18 cellular contexts compared by ENCODE assay signal in genomic region chr5:148984333-148984732, GRCh38.
DNase-seq lines count a peak whose midpoint lies in the region; ATAC-seq, FAIRE-seq and TF ChIP-seq lines count a peak whose summit lies in the region.
"Had no signal": no experiment of that assay in that cellular context is flagged by ENCODE, and none has a peak within 500 bp of the region (broad histone marks: within the 10 kb centered on the region; RNA-seq: fewer than 3 reads in every experiment).

No MANE protein-coding gene starts in this region.

- peak; percentile 97 for FAIRE-seq in RCC 7860 (lab: Jason Lieb, UNC)

- H3K56ac ChIP-seq in H9 (ENCODE audit: insufficient read length, low read depth, low read length) (no peak overlapping the region), mesendoderm (ENCODE audit: low read length) (no peak overlapping the region)

- peak overlapping the region; percentile 15 for H2BK12ac ChIP-seq in H9 (ENCODE audit: insufficient read length, low read depth, low read length)

- H2AFZ ChIP-seq in H9 (ENCODE audit: low read length), result no peak overlapping the region
- H2AFZ ChIP-seq: neural progenitor cell had no signal

- H2BK120ac ChIP-seq in H9 (ENCODE audit: low read depth, low read length, poor library complexity, severe bottlenecking) (no peak overlapping the region), mesendoderm (ENCODE audit: low read depth, low read length) (no peak overlapping the region)

- no peak overlapping the region for H2BK20ac ChIP-seq in H9 (ENCODE audit: low read depth, low read length, poor library complexity, severe bottlenecking)

- no peak overlapping the region for H3K4ac ChIP-seq in H9 (ENCODE audit: low read depth, low read length)
- H3K4ac ChIP-seq in mesendoderm (ENCODE audit: low read depth, low read length), result no peak overlapping the region

- H3K23ac ChIP-seq in H9 (ENCODE audit: insufficient read length, low read depth, low read length) (no peak overlapping the region), mesendoderm (ENCODE audit: low read length) (no peak overlapping the region)

- H3K27ac ChIP-seq in H9 (ENCODE audit: insufficient read length, low read depth, low read length) (peak overlapping the region; percentile 53), mesendoderm (ENCODE audit: low read depth, low read length) (peak overlapping the region; percentile 60), psoas muscle (no peak overlapping the region)
- H3K27ac ChIP-seq: neural progenitor cell, sigmoid colon, vagina had no signal

- H2BK5ac ChIP-seq in H9 (ENCODE audit: insufficient read length, low read length), result no peak overlapping the region
- H2BK5ac ChIP-seq in mesendoderm (ENCODE audit: low read length), result peak overlapping the region; percentile 29

- no peak overlapping the region for H4K91ac ChIP-seq in H9 (ENCODE audit: insufficient read length, low read depth, low read length)

- no CpG with 5 or more reads among the region's 1 CpG for WGBS in H9 (ENCODE audit: extremely low coverage, insufficient read length, low lambda C conversion rate)
- no CpG with 5 or more reads among the region's 1 CpG for WGBS in mesendoderm (ENCODE audit: extremely low coverage, insufficient coverage, low lambda C conversion rate)
- 52 to 86% (median 74%) methylated on average over 1 of the region's 1 CpG for WGBS in psoas muscle, 3 donors

- H3K9ac ChIP-seq in H9 (ENCODE audit: extremely low read depth, insufficient read length, low read length) (no peak overlapping the region), mesendoderm (ENCODE audit: low read length) (no peak overlapping the region)
- H3K9ac ChIP-seq: neural progenitor cell had no signal

- H2BK15ac ChIP-seq in H9 (ENCODE audit: low read depth, low read length) (no peak overlapping the region), mesendoderm (replicated peaks; ENCODE audit: low read depth) (no peak overlapping the region)

- H3K27me3 Mint-ChIP-seq in H9 (ENCODE audit: low read depth), result no peaks in the 10 kb centered on the region

- H4K5ac ChIP-seq in H9 (ENCODE audit: insufficient read length, low read depth, low read length) (no peak overlapping the region), mesendoderm (ENCODE audit: low read length) (no peak overlapping the region)

- H3K36me3 ChIP-seq in mesendoderm (ENCODE audit: control insufficient read depth, insufficient read depth, low read length), result no peaks in the 10 kb centered on the region
- no peaks in the 10 kb centered on the region for H3K36me3 ChIP-seq in psoas muscle (ENCODE audit: insufficient read depth in 1 of 2, low read depth in 1 of 2)
- H3K36me3 ChIP-seq: neural progenitor cell, sigmoid colon, vagina had no signal

- H3K9me3 ChIP-seq in H9 (ENCODE audit: control insufficient read depth, low read depth, low read length), result no peaks in the 10 kb centered on the region
- H3K9me3 ChIP-seq in psoas muscle, result no peaks in the 10 kb centered on the region
- H3K9me3 ChIP-seq: sigmoid colon, vagina had no signal

- H3K27me3 ChIP-seq in H9 (ENCODE audit: insufficient read depth, low read length) (no peaks in the 10 kb centered on the region), mesendoderm (ENCODE audit: insufficient read depth, low read length, poor library complexity) (no peaks in the 10 kb centered on the region), psoas muscle (ENCODE audit: insufficient read depth in 3 of 3, low read length in 2 of 3) (no peaks in the 10 kb centered on the region)
- H3K27me3 ChIP-seq: neural progenitor cell, sigmoid colon, vagina had no signal

- no peaks in the 10 kb centered on the region for H3K9me3 Mint-ChIP-seq in H9
- no peaks in the 10 kb centered on the region for H3K9me3 Mint-ChIP-seq in activated naive CD4-positive, alpha-beta T cell treated with anti-CD3 and anti-CD28 coated beads, Interleukin-2, amount 50 U/mL, for 72 hours

- DNase-seq in H9 (peak; percentile 42), RCC 7860 (ENCODE audit: low spot score) (peak; percentile 92), epithelial cell of esophagus (ENCODE audit: low read depth) (peak; percentile 97), mesendoderm (peak; percentile 97), NCI-H446 (lab: John Stamatoyannopoulos, UW) (no peak), psoas muscle (no peak)
- DNase-seq in activated naive CD4-positive, alpha-beta T cell treated with anti-CD3 and anti-CD28 coated beads, Interleukin-2, amount 50 U/mL, for 72 hours (ENCODE audit: low spot score in 2 of 2), result no peak
- DNase-seq: activated naive CD4-positive, alpha-beta T cell treated with anti-CD3 and anti-CD28 coated beads for 36 hours; C1 segment of cervical spinal cord; hippocampal formation; NCI-H2029; NCI-H82; SHP77; sigmoid colon; stimulated activated naive CD8-positive, alpha-beta T cell treated with anti-CD3 and anti-CD28 coated beads, Interleukin-15, Interleukin-2, amounts not matched to agents 100 U/mL and 50 U/mL, for 24 hours had no signal

- H3K4me3 Mint-ChIP-seq in H9, result no peak overlapping the region
- H3K4me3 Mint-ChIP-seq: activated naive CD4-positive, alpha-beta T cell treated with anti-CD3 and anti-CD28 coated beads for 36 hours; neural progenitor cell had no signal

- H3K4me1 ChIP-seq in H9 (ENCODE audit: insufficient read depth, low read length) (peaks cover 10% of the 10 kb centered on the region), mesendoderm (ENCODE audit: control insufficient read depth, low read depth, low read length) (peaks cover 2% of the 10 kb centered on the region), psoas muscle (peaks cover 14% of the 10 kb centered on the region)
- H3K4me1 ChIP-seq: neural progenitor cell had no signal

- H3K4me1 Mint-ChIP-seq in H9, result peaks cover 20 to 22% of the 10 kb centered on the region in 2 experiments
- H3K4me1 Mint-ChIP-seq: neural progenitor cell had no signal

- H3K4me3 ChIP-seq in epithelial cell of esophagus (ENCODE audit: low read length) (no peak overlapping the region), mesendoderm (ENCODE audit: low read length) (no peak overlapping the region), psoas muscle (no peak overlapping the region)
- H3K4me3 ChIP-seq: neural progenitor cell, sigmoid colon, vagina had no signal

- H3K36me3 Mint-ChIP-seq in H9 (ENCODE audit: insufficient read depth in 1 of 3, low read depth in 3 of 3), result no peaks in the 10 kb centered on the region
- H3K36me3 Mint-ChIP-seq in activated naive CD4-positive, alpha-beta T cell treated with anti-CD3 and anti-CD28 coated beads, Interleukin-2, amount 50 U/mL, for 72 hours, result no peaks in the 10 kb centered on the region
- H3K36me3 Mint-ChIP-seq: neural progenitor cell had no signal

- no peaks in the 10 kb centered on the region for H3K79me2 ChIP-seq in H9 (ENCODE audit: insufficient read depth, low read length)
- no peaks in the 10 kb centered on the region for H3K79me2 ChIP-seq in mesendoderm (ENCODE audit: control insufficient read depth, insufficient read depth, low read length)

- intact Hi-C loops in psoas muscle (cut with DNase I), result loop anchor here in 1 of 2 donors (10.0 kb wide), 1 partner anchor 240 kb away; no protein-coding TSS in a partner anchor

- no peak for TF ChIP-seq CTCF in H9 (conservative IDR thresholded peaks at IDR 0.05)
- TF ChIP-seq CTCF in epithelial cell of esophagus (IDR thresholded peaks at IDR 0.05; ENCODE audit: insufficient read depth, low read depth, low read length, missing control alignments), result no peak
- no peak for TF ChIP-seq CTCF in psoas muscle (IDR thresholded peaks at IDR 0.05)

- no peaks in the 10 kb centered on the region for H3K23me2 ChIP-seq in H9 (ENCODE audit: insufficient read length, low read depth, low read length, poor library complexity, severe bottlenecking)

- no peak overlapping the region for H3K18ac ChIP-seq in H9 (ENCODE audit: insufficient read length, low read depth, low read length)
- no peak overlapping the region for H3K18ac ChIP-seq in mesendoderm (ENCODE audit: low read length)

- no peaks in the 10 kb centered on the region for H4K20me1 ChIP-seq in H9 (ENCODE audit: control insufficient read depth, insufficient read depth, insufficient read length)

- H4K8ac ChIP-seq in H9 (replicated peaks; ENCODE audit: insufficient read length, low read depth, low read length) (no peak overlapping the region), mesendoderm (ENCODE audit: low read depth, low read length) (no peak overlapping the region)

- no peak overlapping the region for H3K27ac Mint-ChIP-seq in H9
- H3K27ac Mint-ChIP-seq in activated naive CD4-positive, alpha-beta T cell treated with anti-CD3 and anti-CD28 coated beads, Interleukin-2, amount 50 U/mL, for 72 hours, result no peak overlapping the region
- H3K27ac Mint-ChIP-seq: activated naive CD4-positive, alpha-beta T cell treated with anti-CD3 and anti-CD28 coated beads for 36 hours; neural progenitor cell had no signal

- ATAC-seq in HG02938 (IDR thresholded peaks at IDR 0.05; ENCODE audit: unreplicated experiment) (no peak), psoas muscle (no peak)
- ATAC-seq in activated naive CD4-positive, alpha-beta T cell treated with anti-CD3 and anti-CD28 coated beads, Interleukin-2, amount 50 U/mL, for 72 hours, result no peak
- ATAC-seq: stimulated activated naive CD8-positive, alpha-beta T cell treated with anti-CD3 and anti-CD28 coated beads, Interleukin-15, Interleukin-2, amounts not matched to agents 100 U/mL and 50 U/mL, for 24 hours had no signal

- H3K14ac ChIP-seq in H9 (ENCODE audit: insufficient read depth, low read length), result no peak overlapping the region

- no peak overlapping the region for H3K4me2 ChIP-seq in H9 (ENCODE audit: insufficient read depth, insufficient read length, low read length)
- no peak overlapping the region for H3K4me2 ChIP-seq in mesendoderm (ENCODE audit: low read length)
- H3K4me2 ChIP-seq: neural progenitor cell had no signal

- no peak overlapping the region for H3T11ph ChIP-seq in H9 (ENCODE audit: low read length)

- H3K79me1 ChIP-seq in H9 (ENCODE audit: insufficient read depth, low read depth, low read length, poor library complexity, severe bottlenecking) (no peaks in the 10 kb centered on the region), mesendoderm (ENCODE audit: low read length) (no peaks in the 10 kb centered on the region)

- H2AK5ac ChIP-seq in H9 (ENCODE audit: insufficient read length, low read length) (no peak overlapping the region), mesendoderm (ENCODE audit: low read length) (no peak overlapping the region)

Comparison
In these comparisons a context has a peak if more than half of its experiments do, and no peak if none do; other contexts are left out.
1. DNase-seq: peak in H9 (single experiment), RCC 7860 (single experiment), epithelial cell of esophagus (single experiment) and mesendoderm (single experiment); none in NCI-H446 (0 of 2), psoas muscle (0 of 2) and activated naive CD4-positive, alpha-beta T cell treated with anti-CD3 and anti-CD28 coated beads, Interleukin-2, amount 50 U/mL, for 72 hours (0 of 2).